1 cellular context compared by ENCODE assay signal in the genomic region with DNA sequence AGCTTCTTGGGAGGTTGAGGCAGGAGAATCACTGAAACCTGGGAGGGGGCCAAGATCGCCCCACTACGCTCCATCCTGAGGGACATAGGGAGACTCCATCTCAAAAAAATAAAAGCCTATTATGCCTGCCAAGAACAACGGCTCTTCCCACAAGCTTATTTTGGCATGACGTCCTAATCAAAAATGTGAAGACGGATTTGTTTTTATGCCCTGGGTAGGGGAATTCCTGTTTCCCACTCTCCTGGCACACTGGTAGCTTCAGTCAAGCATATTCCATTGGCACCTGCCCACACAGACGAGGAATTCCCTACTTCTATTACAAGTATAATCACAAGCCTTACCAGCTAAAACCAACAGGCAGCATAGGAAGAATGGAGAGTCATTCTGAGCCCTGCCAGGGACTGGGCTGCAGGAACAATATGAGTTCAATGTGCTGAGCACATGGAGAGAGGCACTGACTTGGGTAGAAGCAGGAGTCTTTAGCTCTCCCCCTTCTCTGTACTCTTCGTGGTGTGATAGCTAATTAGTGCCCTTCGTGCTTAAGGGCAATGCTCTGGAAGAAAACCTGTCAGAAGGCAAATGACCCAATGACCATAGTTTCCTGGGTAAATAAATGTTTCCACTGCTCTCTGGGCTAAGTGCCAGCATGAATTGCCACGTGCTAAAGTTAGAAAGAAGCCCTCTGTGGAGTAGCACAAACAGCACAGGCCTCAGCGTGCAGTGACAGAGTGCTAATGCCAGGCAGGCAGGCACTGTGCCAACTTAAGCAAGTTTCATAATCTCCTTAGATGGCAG.
TF ChIP-seq lines count a peak whose summit lies in the region.

No MANE protein-coding gene starts in this region.

TF ChIP-seq in HCT116, 20 proteins besides CTCF, POLR2A, EP300 and RAD21 (continued from another document):
- TF ChIP-seq, protein P1, sequence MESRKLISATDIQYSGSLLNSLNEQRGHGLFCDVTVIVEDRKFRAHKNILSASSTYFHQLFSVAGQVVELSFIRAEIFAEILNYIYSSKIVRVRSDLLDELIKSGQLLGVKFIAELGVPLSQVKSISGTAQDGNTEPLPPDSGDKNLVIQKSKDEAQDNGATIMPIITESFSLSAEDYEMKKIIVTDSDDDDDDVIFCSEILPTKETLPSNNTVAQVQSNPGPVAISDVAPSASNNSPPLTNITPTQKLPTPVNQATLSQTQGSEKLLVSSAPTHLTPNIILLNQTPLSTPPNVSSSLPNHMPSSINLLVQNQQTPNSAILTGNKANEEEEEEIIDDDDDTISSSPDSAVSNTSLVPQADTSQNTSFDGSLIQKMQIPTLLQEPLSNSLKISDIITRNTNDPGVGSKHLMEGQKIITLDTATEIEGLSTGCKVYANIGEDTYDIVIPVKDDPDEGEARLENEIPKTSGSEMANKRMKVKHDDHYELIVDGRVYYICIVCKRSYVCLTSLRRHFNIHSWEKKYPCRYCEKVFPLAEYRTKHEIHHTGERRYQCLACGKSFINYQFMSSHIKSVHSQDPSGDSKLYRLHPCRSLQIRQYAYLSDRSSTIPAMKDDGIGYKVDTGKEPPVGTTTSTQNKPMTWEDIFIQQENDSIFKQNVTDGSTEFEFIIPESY (IDR thresholded peaks at IDR 0.05; ENCODE audit: extremely low read depth, insufficient replicate concordance, low read length): no peak
- TF ChIP-seq SRF (IDR thresholded peaks at IDR 0.05; ENCODE audit: low read depth) (no peak), CBX3 (IDR thresholded peaks at IDR 0.05; ENCODE audit: low read depth) (no peak; the same call in 1 of the 2 replicates), TCF7L2 (IDR thresholded peaks at IDR 0.05; ENCODE audit: borderline replicate concordance, extremely low read depth, insufficient read depth, insufficient read length) (no peak), EZH2 (IDR thresholded peaks at IDR 0.05) (no peak), EGR1 (IDR thresholded peaks at IDR 0.05; ENCODE audit: low read depth) (no peak), ELF1 (IDR thresholded peaks at IDR 0.05; ENCODE audit: borderline replicate concordance, low read depth) (no peak), ZFX (IDR thresholded peaks at IDR 0.05) (peak; percentile 52)
- TF ChIP-seq, protein P2, sequence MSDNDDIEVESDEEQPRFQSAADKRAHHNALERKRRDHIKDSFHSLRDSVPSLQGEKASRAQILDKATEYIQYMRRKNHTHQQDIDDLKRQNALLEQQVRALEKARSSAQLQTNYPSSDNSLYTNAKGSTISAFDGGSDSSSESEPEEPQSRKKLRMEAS (IDR thresholded peaks at IDR 0.05): peak; percentile 96
